In genomic region chr12:129594098-129594497, GRCh38 we compare ENCODE assay signal across 29 cellular contexts.
"Had no signal": no experiment of that assay in that cellular context is flagged by ENCODE, and none has a peak within 500 bp of the region (broad histone marks: within the 10 kb centered on the region; RNA-seq: fewer than 3 reads in every experiment).

No MANE protein-coding gene starts in this region.

- H3K27me3 ChIP-seq: body of pancreas, left lung, neutrophil, ovary, uterus had no signal

- H3K4me2 ChIP-seq: smooth muscle cell had no signal

- H3K4me3 ChIP-seq: body of pancreas, left lung, lower lobe of right lung, ovary, smooth muscle cell, uterus had no signal

- H3K9me3 ChIP-seq: body of pancreas, lower lobe of right lung, neutrophil, uterus had no signal

- H3K36me3 ChIP-seq: left lung, lower lobe of right lung, neutrophil, ovary, uterus had no signal

- H3K27ac ChIP-seq: body of pancreas, left lung, lower lobe of right lung, neutrophil, ovary, uterus had no signal

- H3K4me1 ChIP-seq: body of pancreas, left lung, lower lobe of right lung, uterus had no signal

- DNase-seq: activated CD4-positive, alpha-beta memory T cell treated with anti-CD3 and anti-CD28 coated beads, Interleukin-2, amount 10 ng/mL, durations not matched to agents 7 days and 5 days; activated CD4-positive, alpha-beta T cell treated with anti-CD3 and anti-CD28 coated beads for 1 hour; activated CD4-positive, alpha-beta T cell treated with anti-CD3 and anti-CD28 coated beads, Interleukin-2, amount 10 ng/mL, durations not matched to agents 7 days and 5 days; activated CD8-positive, alpha-beta memory T cell treated with anti-CD3 and anti-CD28 coated beads, Interleukin-2, amount 50 U/mL, for 48 hours; activated gamma-delta T cell treated with Interleukin-2 at 50 U/mL for 16 hours; activated naive CD4-positive, alpha-beta T cell treated with anti-CD3 and anti-CD28 coated beads, Interleukin-2, amount 50 U/mL, for 16 hours; activated T-cell treated with anti-CD3 and anti-CD28 coated beads, Interleukin-2, amount 50 U/mL, for 24 hours; amniotic stem cell; body of pancreas; endodermal cell; foreskin fibroblast; head of caudate nucleus; hippocampal formation; kidney glomerular epithelial cell; left lung; lower lobe of right lung; mesenchymal stem cell; naive thymus-derived CD8-positive, alpha-beta T cell; ovary; stimulated activated CD4-positive, alpha-beta T cell treated with anti-CD3 and anti-CD28 coated beads, Interleukin-1b, Interleukin-23, amount 100 ng/mL, for 48 hours; stimulated activated CD4-positive, alpha-beta T cell treated with anti-CD3 and anti-CD28 coated beads, Interleukin-4, amount 100 ng/mL, for 4 hours; stimulated activated CD8-positive, alpha-beta memory T cell treated with anti-CD3 and anti-CD28 coated beads, Interleukin-4, amount 100 ng/mL, for 48 hours; stimulated activated naive CD8-positive, alpha-beta T cell treated with anti-CD3 and anti-CD28 coated beads, Interleukin-15, amount 100 ng/mL, for 72 hours; substantia nigra; T-helper 17 cell; T1000; uterus had no signal
